ENCODE assay signal across 17 cellular contexts in the genomic region with DNA sequence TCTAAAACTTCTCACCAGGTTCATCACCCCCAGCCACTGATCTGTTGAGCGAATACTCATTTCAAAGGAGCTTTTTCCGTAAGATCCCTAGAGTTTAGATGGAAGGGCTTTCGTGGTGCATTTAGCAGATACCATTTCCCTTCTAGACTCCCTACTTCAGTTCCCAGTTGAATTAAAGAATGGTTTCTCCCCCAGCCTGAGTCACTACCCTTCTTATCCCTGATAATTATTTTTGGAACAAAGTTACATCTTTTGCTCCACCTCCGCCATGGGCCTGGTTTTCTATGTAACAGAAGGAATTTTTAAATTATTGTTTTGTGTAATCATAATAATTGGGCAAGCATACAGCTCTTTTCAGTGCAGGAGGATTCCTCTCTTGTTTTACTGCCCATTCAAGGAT. TPM values are rescaled to one million over a fixed set of nuclear protein-coding genes. Genes with fewer than 3 reads are reported as not detected.
A peak's percentile ranks its signal among the peaks of the same experiment; 100 is the strongest.
DNase-seq lines count a peak whose midpoint lies in the region; TF ChIP-seq lines count a peak whose summit lies in the region.
"Had no signal": no experiment of that assay in that cellular context is flagged by ENCODE, and none has a peak within 500 bp of the region (broad histone marks: within the 10 kb centered on the region; RNA-seq: fewer than 3 reads in every experiment).

No MANE protein-coding gene starts in this region.

- no peaks in the 10 kb centered on the region for H3K9me2 ChIP-seq in GM23248 (ENCODE audit: insufficient read depth)

- no peak overlapping the region for H2AFZ ChIP-seq in GM23248

- peaks cover 33% of the 10 kb centered on the region for H3K36me3 ChIP-seq in GM23248 (ENCODE audit: low read depth)

- H3K4me3 ChIP-seq in GM23248 = no peak overlapping the region
- H3K4me3 ChIP-seq in cardiac fibroblast (replicated peaks in 1 of 2; ENCODE audit: low read depth in 2 of 2, low read length in 2 of 2) = no peak overlapping the region
- H3K4me3 ChIP-seq: BLaER1 had no signal

- peaks cover 9% of the 10 kb centered on the region; the same call in 1 of the 2 replicates for H3K4me1 ChIP-seq in GM23248 (ENCODE audit: insufficient read depth)
- H3K4me1 ChIP-seq: BLaER1 had no signal

- DNase-seq in GM23248 (peak; percentile 23), cardiac fibroblast (ENCODE audit: low read depth in 2 of 2) (peak; percentile 85 to 87), fibroblast of the conjunctiva (ENCODE audit: low read depth) (peak; percentile 12), stromal cell of bone marrow (ENCODE audit: low read depth) (peak; percentile 74), GOT3 (lab: John Stamatoyannopoulos, UW) (no peak), NCI-H2171 (lab: John Stamatoyannopoulos, UW) (no peak)
- no peak for DNase-seq in activated effector memory CD4-positive, alpha-beta T cell treated with anti-CD3 and anti-CD28 coated beads, Interleukin-2, amount 50 U/mL, for 16 hours
- no peak for DNase-seq in effector CD8-positive, alpha-beta T cell (lab: John Stamatoyannopoulos, UW)
- DNase-seq: CD8-positive, alpha-beta memory T cell; DMS79; HFFc6; KG1; NCI-H1092; NCI-H2081 treated with DMSO at 0.1 percent for 48 hours; NCI-H510A treated with DMSO at 0.1 percent for 48 hours; NCI-H82 had no signal

- no peaks in the 10 kb centered on the region for H3K9me3 ChIP-seq in GM23248 (ENCODE audit: low read depth)
- H3K9me3 ChIP-seq: BLaER1 had no signal

- H4K20me1 ChIP-seq in GM23248 (ENCODE audit: insufficient read depth) = no peaks in the 10 kb centered on the region; the same call in 1 of the 2 replicates

- in situ Hi-C loops in GM23248 (cut with MboI) = no loop called here

- H3K9ac ChIP-seq in GM23248 = no peak overlapping the region
- H3K9ac ChIP-seq: BLaER1 had no signal

- no peak overlapping the region for H3K27ac ChIP-seq in GM23248
- H3K27ac ChIP-seq: BLaER1 had no signal

- 93 to 94% methylated on average over 4 of the region's 4 CpGs for WGBS in GM23248 (ENCODE audit: low coverage in 1 of 2, low lambda C conversion rate in 2 of 2, missing lambda C conversion rate in 2 of 2), 2 experiments

- H3K4me2 ChIP-seq in GM23248 (ENCODE audit: unreplicated experiment) = no peak overlapping the region
- H3K4me2 ChIP-seq: BLaER1 had no signal

- no peaks in the 10 kb centered on the region for H3K27me3 ChIP-seq in GM23248 (replicated peaks; ENCODE audit: insufficient read depth)
- H3K27me3 ChIP-seq: BLaER1 had no signal

- H3F3A ChIP-seq in GM23248 (ENCODE audit: insufficient read depth) = 0 out of 2 replicates have a peak, but pooled peaks cover 5% of the 10 kb centered on the region

- TF ChIP-seq CTCF in cardiac fibroblast (IDR thresholded peaks at IDR 0.05; ENCODE audit: low read depth, low read length) = no peak

- peaks cover 96% of the 10 kb centered on the region for H3K79me2 ChIP-seq in GM23248 (ENCODE audit: insufficient read depth)

RNA-seq across cellular contexts. Expression of gene USPL1, which starts 22.0 kb away (rescaled TPM):
- 11.0 and 13.0 TPM in 2 replicates for total RNA-seq in GM23248 (2014; rRNA removed; shearing (Covaris generic))
- polyA plus RNA-seq in GM23248 (2016; fragmentation: Nextera tagmentation; extraction: Ambion mirVana) = 7.9 and 10.0 TPM in 2 replicates

Comparison
In these comparisons a context has a peak if more than half of its experiments do, and no peak if none do; other contexts are left out.
1. DNase-seq: peak in GM23248 (single experiment), cardiac fibroblast (2 of 2), fibroblast of the conjunctiva (single experiment) and stromal cell of bone marrow (single experiment); none in GOT3 (single experiment), activated effector memory CD4-positive, alpha-beta T cell treated with anti-CD3 and anti-CD28 coated beads, Interleukin-2, amount 50 U/mL, for 16 hours (single experiment), NCI-H2171 (single experiment) and effector CD8-positive, alpha-beta T cell (single experiment).